In the genomic region with DNA sequence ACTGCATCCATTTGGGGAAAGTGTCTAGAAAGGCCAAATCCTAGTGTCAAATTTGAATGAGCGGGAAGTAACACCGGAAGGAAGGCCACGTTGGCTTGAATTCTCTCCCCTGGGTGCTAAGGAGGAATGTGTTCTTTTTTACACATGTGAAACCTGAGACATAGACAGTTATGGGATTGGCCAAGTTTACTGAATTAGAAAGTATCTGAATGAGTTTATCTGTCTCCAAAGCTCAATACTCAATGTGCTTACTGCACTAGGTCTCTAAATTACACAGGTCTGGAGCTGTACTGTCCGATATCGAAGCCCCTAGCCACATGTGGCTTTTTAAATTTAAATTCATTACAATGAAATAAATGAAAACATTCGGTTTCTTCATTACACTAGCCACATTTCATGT, we compare ENCODE assay signal across 1 cellular context.
TF ChIP-seq lines count a peak whose summit lies in the region.

No MANE protein-coding gene starts in this region.

TF ChIP-seq in GM12878, 131 proteins besides CTCF, POLR2A, EP300 and RAD21 (continued from another document):
- no peak for TF ChIP-seq HSF1 (IDR thresholded peaks at IDR 0.05; ENCODE audit: low read depth, low read length)
TF ChIP-seq in GM12878: peak in this region for 5.
